9 cellular contexts compared by ENCODE assay signal in genomic region chr2:148048475-148049221, GRCh38. TPM values are rescaled to one million over a fixed set of nuclear protein-coding genes. Genes with fewer than 3 reads are reported as not detected.
DNase-seq lines count a peak whose midpoint lies in the region; ATAC-seq and TF ChIP-seq lines count a peak whose summit lies in the region.
"Had no signal": no experiment of that assay in that cellular context is flagged by ENCODE, and none has a peak within 500 bp of the region (broad histone marks: within the 10 kb centered on the region; RNA-seq: fewer than 3 reads in every experiment).

No MANE protein-coding gene starts in this region.

- no peaks in the 10 kb centered on the region for H3K4me1 ChIP-seq in suprapubic skin

- H3K36me3 ChIP-seq in suprapubic skin = no peaks in the 10 kb centered on the region
- H3K36me3 ChIP-seq: cardiac muscle cell had no signal

- ATAC-seq in GM18502 (IDR thresholded peaks at IDR 0.05; ENCODE audit: poor library complexity, unreplicated experiment) (peak; percentile 75), GM21576 (IDR thresholded peaks at IDR 0.05; ENCODE audit: unreplicated experiment) (peak; percentile 56), HG03521 (IDR thresholded peaks at IDR 0.05; ENCODE audit: unreplicated experiment) (peak; percentile 53), sciatic nerve (no peak)

- no peak for TF ChIP-seq POLR2A in suprapubic skin (IDR thresholded peaks at IDR 0.05)

- H3K9me3 ChIP-seq in suprapubic skin = no peaks in the 10 kb centered on the region

- H3K4me3 ChIP-seq in fibroblast of pulmonary artery (replicated peaks; ENCODE audit: low read depth, low read length) (no peak overlapping the region), suprapubic skin (no peak overlapping the region)
- H3K4me3 ChIP-seq: cardiac muscle cell had no signal

- H3K27me3 ChIP-seq in suprapubic skin = no peaks in the 10 kb centered on the region
- H3K27me3 ChIP-seq: cardiac muscle cell had no signal

- DNase-seq in fibroblast of pulmonary artery (ENCODE audit: low read depth) (peak; percentile 10), suprapubic skin (ENCODE audit: low spot score in 2 of 2) (no peak), sciatic nerve (ENCODE audit: low spot score) (no peak), NCI-H1417 treated with DMSO at 0.1 percent for 48 hours (lab: John Stamatoyannopoulos, UW) (no peak)
- no peak for DNase-seq in activated T-cell treated with anti-CD3 and anti-CD28 coated beads, Interleukin-2, amount 50 U/mL, for 1 hour

- TF ChIP-seq CTCF in fibroblast of pulmonary artery (IDR thresholded peaks at IDR 0.05; ENCODE audit: low read length, missing control alignments) = no peak
- TF ChIP-seq CTCF in suprapubic skin (IDR thresholded peaks at IDR 0.05) = no peak

- H3K27ac ChIP-seq in suprapubic skin = no peak overlapping the region
- H3K27ac ChIP-seq: cardiac muscle cell had no signal

- 100% methylated on average over 1 of the region's 1 CpG for WGBS in suprapubic skin

- intact Hi-C loops in sciatic nerve (cut with DNase I) = no loop called here

- no peak for TF ChIP-seq EP300 in suprapubic skin (IDR thresholded peaks at IDR 0.05)

RNA-seq across cellular contexts. Expression of gene MBD5, which starts 27.8 kb away (rescaled TPM):
- total RNA-seq in suprapubic skin = 10 to 100 TPM; 11.9 to 51.9 (median 19.7) TPM
- 72.5 TPM for total RNA-seq in sciatic nerve

RNA-seq across cellular contexts. Expression of gene ORC4, which starts 28.1 kb away (rescaled TPM):
- total RNA-seq in suprapubic skin (10 to 100 TPM; 35.0 to 77.2 (median 57.4) TPM), sciatic nerve (57.3 TPM)
